8 cellular contexts compared by ENCODE assay signal in the genomic region with DNA sequence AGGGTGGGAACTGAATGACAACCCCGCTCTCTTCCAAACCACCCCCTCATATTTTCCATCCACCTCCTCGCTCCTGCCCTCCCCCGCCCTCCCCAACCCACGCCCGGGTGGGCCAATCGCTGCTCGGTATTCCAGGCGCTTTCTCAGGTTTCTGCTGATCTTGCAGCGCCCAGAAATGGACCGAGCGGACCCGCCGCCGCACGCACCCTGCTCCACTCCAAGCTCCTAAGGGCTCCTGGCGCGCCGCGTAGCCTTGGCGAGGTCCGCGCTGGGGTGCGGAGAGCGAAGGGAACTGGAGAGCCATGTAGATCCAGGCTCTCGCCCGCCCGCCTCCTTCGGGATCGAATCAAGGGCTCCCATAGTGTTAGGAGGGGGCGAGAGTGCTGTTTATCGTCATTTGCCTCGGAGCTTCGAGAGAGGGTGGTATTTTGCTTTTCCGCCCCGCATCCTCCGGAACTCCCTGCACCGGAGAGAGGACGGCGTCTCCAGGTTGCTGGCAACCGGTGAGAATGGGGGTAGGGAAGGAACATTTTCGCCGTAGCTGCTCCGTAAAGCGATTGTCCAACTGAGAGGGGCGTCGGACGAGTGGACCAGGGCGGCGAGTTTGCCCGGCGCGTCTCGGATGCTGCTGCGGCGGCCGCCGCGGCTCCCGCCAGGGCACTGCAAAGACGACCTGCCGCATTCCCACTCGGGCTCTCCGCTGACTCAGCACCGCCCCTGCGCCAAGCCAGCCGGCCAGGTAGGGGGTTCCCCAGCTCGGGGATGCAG. TPM values are rescaled to one million over a fixed set of nuclear protein-coding genes. Genes with fewer than 3 reads are reported as not detected.
DNase-seq lines count a peak whose midpoint lies in the region; TF ChIP-seq lines count a peak whose summit lies in the region.

Gene KCNA1 (plus strand): TSS at position 172 of the 768 bp plus-strand sequence. CDS start 1,474 bp downstream, outside the sequence.

- no peaks in the 10 kb centered on the region for H3K9me3 Mint-ChIP-seq in T-helper 2 cell treated with Interferon-gamma antibody and Interleukin-4, amounts not matched to agents 5 μg/mL and 100 μg/mL, for 36 hours
- H3K9me3 Mint-ChIP-seq in activated CD4-positive, alpha-beta memory T cell treated with anti-CD3 and anti-CD28 coated beads, Interleukin-2, amount 10 ng/mL, durations not matched to agents 7 days and 5 days, result no peaks in the 10 kb centered on the region
- H3K9me3 Mint-ChIP-seq in glutamatergic neuron (ENCODE audit: unreplicated experiment) (peaks cover 8% of the 10 kb centered on the region), progenitor cell of endocrine pancreas (ENCODE audit: low read depth) (peaks cover 4% of the 10 kb centered on the region)

- peak within 1 kb of the TSS; percentile 32 for H3K27ac Mint-ChIP-seq in T-helper 2 cell treated with Interferon-gamma antibody and Interleukin-4, amounts not matched to agents 5 μg/mL and 100 μg/mL, for 36 hours
- no peak within 1 kb of the TSS for H3K27ac Mint-ChIP-seq in activated CD4-positive, alpha-beta memory T cell treated with anti-CD3 and anti-CD28 coated beads, Interleukin-2, amount 10 ng/mL, durations not matched to agents 7 days and 5 days
- no peak within 1 kb of the TSS for H3K27ac Mint-ChIP-seq in glutamatergic neuron (ENCODE audit: unreplicated experiment)
- H3K27ac Mint-ChIP-seq in progenitor cell of endocrine pancreas, result peak within 1 kb of the TSS; percentile 9

- CTCF ChIA-PET in activated CD4-positive, alpha-beta memory T cell treated with anti-CD3 and anti-CD28 coated beads, Interleukin-2, amount 10 ng/mL, durations not matched to agents 7 days and 5 days (lab: Charles Lee), result interaction anchor here (1.5 kb wide), 1 partner anchor 52 kb away, joined by 5 read pairs; no protein-coding TSS in a partner anchor

- no peak for DNase-seq in T-helper 2 cell treated with Interferon-gamma antibody and Interleukin-4, amounts not matched to agents 5 μg/mL and 100 μg/mL, for 36 hours (ENCODE audit: low spot score)
- no peak for DNase-seq in T-helper 2 cell
- DNase-seq in activated CD4-positive, alpha-beta memory T cell treated with anti-CD3 and anti-CD28 coated beads, Interleukin-2, amount 10 ng/mL, durations not matched to agents 7 days and 5 days, result no peak
- DNase-seq in glutamatergic neuron, result peak; percentile 60
- peak; percentile 44 for DNase-seq in progenitor cell of endocrine pancreas (ENCODE audit: low spot score, unreplicated experiment)
- no peak for DNase-seq in epidermal melanocyte (ENCODE audit: insufficient read length, low spot score)
- DNase-seq in 8988T, result no peak
- DNase-seq in effector CD8-positive, alpha-beta T cell (lab: John Stamatoyannopoulos, UW), result no peak

- H3K27me3 Mint-ChIP-seq in T-helper 2 cell treated with Interferon-gamma antibody and Interleukin-4, amounts not matched to agents 5 μg/mL and 100 μg/mL, for 36 hours (ENCODE audit: low read depth), result peaks cover 49% of the 10 kb centered on the region
- peaks cover 54% of the 10 kb centered on the region for H3K27me3 Mint-ChIP-seq in activated CD4-positive, alpha-beta memory T cell treated with anti-CD3 and anti-CD28 coated beads, Interleukin-2, amount 10 ng/mL, durations not matched to agents 7 days and 5 days
- peaks cover 20% of the 10 kb centered on the region for H3K27me3 Mint-ChIP-seq in glutamatergic neuron (ENCODE audit: unreplicated experiment)
- peaks cover 47% of the 10 kb centered on the region for H3K27me3 Mint-ChIP-seq in progenitor cell of endocrine pancreas

- no peak for TF ChIP-seq CTCF in glutamatergic neuron (IDR thresholded peaks at IDR 0.05; ENCODE audit: partially characterized antibody, unreplicated experiment)
- TF ChIP-seq CTCF in progenitor cell of endocrine pancreas (IDR thresholded peaks at IDR 0.05; ENCODE audit: unreplicated experiment), result no peak

- POLR2A ChIA-PET in activated CD4-positive, alpha-beta memory T cell treated with anti-CD3 and anti-CD28 coated beads, Interleukin-2, amount 10 ng/mL, durations not matched to agents 7 days and 5 days (lab: Charles Lee), result interaction anchor here (0.8 kb wide), 1 partner anchor 53 kb away, joined by 3 read pairs; no protein-coding TSS in a partner anchor

- H3K4me1 Mint-ChIP-seq in T-helper 2 cell treated with Interferon-gamma antibody and Interleukin-4, amounts not matched to agents 5 μg/mL and 100 μg/mL, for 36 hours (ENCODE audit: low read depth), result peaks cover 7% of the 10 kb centered on the region
- peaks cover 19% of the 10 kb centered on the region for H3K4me1 Mint-ChIP-seq in activated CD4-positive, alpha-beta memory T cell treated with anti-CD3 and anti-CD28 coated beads, Interleukin-2, amount 10 ng/mL, durations not matched to agents 7 days and 5 days
- H3K4me1 Mint-ChIP-seq in glutamatergic neuron (ENCODE audit: low read depth, unreplicated experiment) (peaks cover 3% of the 10 kb centered on the region), progenitor cell of endocrine pancreas (ENCODE audit: low read depth) (peaks cover 12% of the 10 kb centered on the region)

- peak within 1 kb of the TSS; percentile 85 for H3K4me3 Mint-ChIP-seq in T-helper 2 cell treated with Interferon-gamma antibody and Interleukin-4, amounts not matched to agents 5 μg/mL and 100 μg/mL, for 36 hours
- H3K4me3 Mint-ChIP-seq in activated CD4-positive, alpha-beta memory T cell treated with anti-CD3 and anti-CD28 coated beads, Interleukin-2, amount 10 ng/mL, durations not matched to agents 7 days and 5 days, result peak within 1 kb of the TSS; percentile 75
- H3K4me3 Mint-ChIP-seq in glutamatergic neuron (ENCODE audit: unreplicated experiment), result peak within 1 kb of the TSS; percentile 93
- H3K4me3 Mint-ChIP-seq in progenitor cell of endocrine pancreas (ENCODE audit: low read depth), result peak within 1 kb of the TSS; percentile 69

- peaks cover 2% of the 10 kb centered on the region for H3K36me3 Mint-ChIP-seq in T-helper 2 cell treated with Interferon-gamma antibody and Interleukin-4, amounts not matched to agents 5 μg/mL and 100 μg/mL, for 36 hours (ENCODE audit: low read depth)
- H3K36me3 Mint-ChIP-seq in activated CD4-positive, alpha-beta memory T cell treated with anti-CD3 and anti-CD28 coated beads, Interleukin-2, amount 10 ng/mL, durations not matched to agents 7 days and 5 days (ENCODE audit: low read depth), result no peaks in the 10 kb centered on the region
- peaks cover 8% of the 10 kb centered on the region for H3K36me3 Mint-ChIP-seq in glutamatergic neuron (ENCODE audit: unreplicated experiment)
- peaks cover 3% of the 10 kb centered on the region for H3K36me3 Mint-ChIP-seq in progenitor cell of endocrine pancreas (ENCODE audit: insufficient read depth)

RNA-seq across cellular contexts. Expression of gene KCNA1, which starts in this region (rescaled TPM):
- not detected for total RNA-seq in activated CD4-positive, alpha-beta memory T cell treated with anti-CD3 and anti-CD28 coated beads, Interleukin-2, amount 10 ng/mL, durations not matched to agents 7 days and 5 days
- total RNA-seq in glutamatergic neuron (ENCODE audit: unreplicated experiment) (0.05 TPM), progenitor cell of endocrine pancreas (not detected in 2 replicates)

Comparison
In these comparisons a context has a peak if more than half of its experiments do, and no peak if none do; other contexts are left out.
1. Peak in DNase-seq in glutamatergic neuron; RNA of the gene not detected or under 1 TPM.
2. Peak in DNase-seq in progenitor cell of endocrine pancreas; RNA of the gene not detected or under 1 TPM.
3. H3K27ac Mint-ChIP-seq: peak in T-helper 2 cell treated with Interferon-gamma antibody and Interleukin-4, amounts not matched to agents 5 μg/mL and 100 μg/mL, for 36 hours (single experiment) and progenitor cell of endocrine pancreas (single experiment); none in activated CD4-positive, alpha-beta memory T cell treated with anti-CD3 and anti-CD28 coated beads, Interleukin-2, amount 10 ng/mL, durations not matched to agents 7 days and 5 days (single experiment) and glutamatergic neuron (single experiment).
4. Peak in every context shown above with its lines, with median percentiles within 50 percentile points of each other: H3K4me3 Mint-ChIP-seq.